19 cellular contexts compared by ENCODE assay signal in genomic region chr11:6574816-6575715, GRCh38. TPM values are rescaled to one million over a fixed set of nuclear protein-coding genes. Genes with fewer than 3 reads are reported as not detected.
DNase-seq lines count a peak whose midpoint lies in the region; ATAC-seq and TF ChIP-seq lines count a peak whose summit lies in the region.
"Had no signal": no experiment of that assay in that cellular context is flagged by ENCODE, and none has a peak within 500 bp of the region (broad histone marks: within the 10 kb centered on the region; RNA-seq: fewer than 3 reads in every experiment).

No MANE protein-coding gene starts in this region.

- H3K9me3 Mint-ChIP-seq in nephron, result no peaks in the 10 kb centered on the region
- H3K9me3 Mint-ChIP-seq: CD4-positive, alpha-beta T cell; IgD-negative memory B cell had no signal

- TF ChIP-seq CTCF in SK-N-SH (IDR thresholded peaks at IDR 0.05) (no peak), dorsolateral prefrontal cortex (IDR thresholded peaks at IDR 0.05 in 54 of 56, conservative IDR thresholded peaks at IDR 0.05 in 2 of 56; ENCODE audit: low read depth in 1 of 56, partially characterized antibody in 56 of 56) (no peak), nephron (IDR thresholded peaks at IDR 0.05; ENCODE audit: unreplicated experiment in 3 of 3) (no peak), GM13977 (IDR thresholded peaks at IDR 0.05; ENCODE audit: extremely low read depth, insufficient read depth, missing control alignments) (no peak)

- H3K79me2 ChIP-seq in SK-N-SH (ENCODE audit: insufficient read depth), result no peaks in the 10 kb centered on the region

- 91% methylated on average over 6 of the region's 6 CpGs for WGBS in SK-N-SH (ENCODE audit: low lambda C conversion rate)

- in situ Hi-C loops in GM13977 (cut with MboI; ENCODE audit: low pct_unique_long_range_greater_than_20kb, low sequenced_read_pairs, unreplicated experiment), result no loop called here

- peaks cover 31% of the 10 kb centered on the region for H3K4me1 Mint-ChIP-seq in nephron

- peaks cover 17 to 27% of the 10 kb centered on the region in 2 experiments for H3K4me1 ChIP-seq in SK-N-SH (ENCODE audit: control insufficient read depth in 1 of 2, insufficient read depth in 2 of 2, low read depth in 1 of 2, low read length in 1 of 2)
- H3K4me1 ChIP-seq: HAP-1 had no signal

- H3K27ac ChIP-seq in SK-N-SH (ENCODE audit: low read depth in 2 of 2, low read length in 1 of 2), result peak overlapping the region; percentile 90 to 93; a peak in 2 of 4 replicates
- peak overlapping the region in 51 of 59 donors; percentile 3 to 90 (median 70) for H3K27ac ChIP-seq in dorsolateral prefrontal cortex

- H3K4me3 Mint-ChIP-seq in nephron, result no peak overlapping the region
- H3K4me3 Mint-ChIP-seq: CD4-positive, alpha-beta T cell; IgD-negative memory B cell had no signal

- H3K27me3 ChIP-seq in SK-N-SH (ENCODE audit: insufficient read depth), result no peaks in the 10 kb centered on the region
- no peaks in the 10 kb centered on the region for H3K27me3 ChIP-seq in dorsolateral prefrontal cortex
- H3K27me3 ChIP-seq: BE2C had no signal

- peaks cover 28% of the 10 kb centered on the region for H3F3A ChIP-seq in SK-N-SH (replicated peaks; ENCODE audit: insufficient read depth)

- CTCF ChIA-PET in SK-N-SH (lab: Yijun Ruan, JAX), result interaction anchor here (0.6 to 1.7 kb wide), 4 partner anchors 12 to 196 kb away, joined by 3 to 4 read pairs (median 3); no protein-coding TSS in a partner anchor

- no peaks in the 10 kb centered on the region for H3K36me3 ChIP-seq in SK-N-SH (replicated peaks in 1 of 2; ENCODE audit: control insufficient read depth in 1 of 2, insufficient read depth in 2 of 2, low read length in 1 of 2)
- H3K36me3 ChIP-seq: BE2C had no signal

- no peak overlapping the region for H3K9ac ChIP-seq in SK-N-SH

- no peak overlapping the region for H3K4me3 ChIP-seq in SK-N-SH (ENCODE audit: low read depth in 2 of 2, low read length in 1 of 2)
- H3K4me3 ChIP-seq in dorsolateral prefrontal cortex, result no peak overlapping the region
- H3K4me3 ChIP-seq: HAP-1 had no signal

- TF ChIP-seq RAD21 in SK-N-SH (IDR thresholded peaks at IDR 0.05; ENCODE audit: low read length), result no peak

- no peak for DNase-seq in SK-N-SH
- no peak for DNase-seq in dorsolateral prefrontal cortex
- DNase-seq in activated CD4-positive, CD25-positive, alpha-beta regulatory T cell treated with anti-CD3 and anti-CD28 coated beads, Interleukin-2, amount 50 U/mL, for 72 hours, result no peak
- no peak for DNase-seq in NCI-H187 treated with DMSO at 0.1 percent for 48 hours (lab: John Stamatoyannopoulos, UW)
- DNase-seq in GM13977 (ENCODE audit: low spot score), result no peak
- DNase-seq: 8988T; BE2C; CD4-positive, alpha-beta T cell; DMS79; NCI-H1105 treated with DMSO at 0.1 percent for 48 hours; NCI-H1694 treated with DMSO at 0.1 percent for 48 hours; NCI-H526 treated with DMSO at 0.1 percent for 48 hours; NK-92 treated with Interleukin-12 subunit alpha and Interleukin-12 subunit beta, amount 100 ng/mL, for 24 hours; SHP77 treated with DMSO at 0.1 percent for 48 hours had no signal

- H3K9me3 ChIP-seq in SK-N-SH, result no peaks in the 10 kb centered on the region
- H3K9me3 ChIP-seq: BE2C, HAP-1 had no signal

- no peak for TF ChIP-seq EP300 in SK-N-SH (IDR thresholded peaks at IDR 0.05; ENCODE audit: borderline replicate concordance in 1 of 2, low read depth in 1 of 2, low read length in 1 of 2)

- no peaks in the 10 kb centered on the region; the same call in 1 of the 2 replicates for H4K20me1 ChIP-seq in SK-N-SH (ENCODE audit: insufficient read depth)

- H3K36me3 Mint-ChIP-seq in nephron (ENCODE audit: low read depth), result peaks cover 25% of the 10 kb centered on the region

- peak overlapping the region; percentile 29 to 88 (median 87) for H3K27ac Mint-ChIP-seq in nephron
- H3K27ac Mint-ChIP-seq: CD4-positive, alpha-beta T cell had no signal

- intact Hi-C loops in dorsolateral prefrontal cortex (cut with DNase I), result loop anchor here in 1 of 2 donors (5.0 kb wide), 1 partner anchor 33 kb away; no protein-coding TSS in a partner anchor

- no peak overlapping the region for H2AFZ ChIP-seq in SK-N-SH (ENCODE audit: low read depth)

- POLR2A ChIA-PET in SK-N-SH (lab: Yijun Ruan, JAX), result no interaction called here

- ATAC-seq in SK-N-SH treated with all-trans-retinoic acid at 6 μM for 48 hours, result no peak
- no peak for ATAC-seq in HG02970 (IDR thresholded peaks at IDR 0.05; ENCODE audit: low FRiP score, unreplicated experiment)

- no peaks in the 10 kb centered on the region for H3K9me2 ChIP-seq in SK-N-SH

- H3K27me3 Mint-ChIP-seq in nephron (ENCODE audit: low read depth), result no peaks in the 10 kb centered on the region
- H3K27me3 Mint-ChIP-seq: CD4-positive, alpha-beta T cell; IgD-negative memory B cell had no signal

- no peak overlapping the region for H3K4me2 ChIP-seq in SK-N-SH

TF ChIP-seq in SK-N-SH, 30 proteins besides CTCF, POLR2A, EP300 and RAD21:
- TF ChIP-seq SIN3A (IDR thresholded peaks at IDR 0.05; ENCODE audit: borderline replicate concordance, low read depth, low read length) (no peak), ELF1 (IDR thresholded peaks at IDR 0.05) (no peak), SMC3 (IDR thresholded peaks at IDR 0.05; ENCODE audit: low read depth, low read length) (no peak), NFIC (IDR thresholded peaks at IDR 0.05; ENCODE audit: borderline replicate concordance) (no peak), TAF1 (IDR thresholded peaks at IDR 0.05; ENCODE audit: borderline replicate concordance, low read depth, low read length) (no peak), USF1 (IDR thresholded peaks at IDR 0.05; ENCODE audit: borderline replicate concordance, low read depth) (no peak), GABPA (IDR thresholded peaks at IDR 0.05; ENCODE audit: low read depth) (no peak), TEAD4 (IDR thresholded peaks at IDR 0.05; ENCODE audit: borderline replicate concordance, insufficient read depth) (no peak), TCF12 (IDR thresholded peaks at IDR 0.05) (no peak), JUND (IDR thresholded peaks at IDR 0.05) (no peak), RFX5 (IDR thresholded peaks at IDR 0.05; ENCODE audit: low read length) (no peak)

TF ChIP-seq in SK-N-SH treated with all-trans-retinoic acid at 6 μM for 48 hours, 23 proteins besides CTCF, POLR2A, EP300 and RAD21 (continues in another document):
- no peak for TF ChIP-seq PATZ1 (CRISPR knock-in tag; IDR thresholded peaks at IDR 0.05; ENCODE audit: borderline replicate concordance)
- TF ChIP-seq BACH2 (CRISPR knock-in tag; IDR thresholded peaks at IDR 0.05; ENCODE audit: borderline replicate concordance), result no peak
- no peak for TF ChIP-seq ARNTL (CRISPR knock-in tag; IDR thresholded peaks at IDR 0.05; ENCODE audit: borderline replicate concordance, low read depth)
- TF ChIP-seq CSRNP3 (CRISPR knock-in tag; IDR thresholded peaks at IDR 0.05), result no peak
- TF ChIP-seq ZNF565 (CRISPR knock-in tag; conservative IDR thresholded peaks at IDR 0.05; ENCODE audit: low read depth), result no peak

RNA-seq across cellular contexts. Expression of gene RRP8, which starts 28.4 kb away (rescaled TPM):
- 7.8 and 8.6 TPM in 2 replicates for polyA plus RNA-seq in SK-N-SH (2012; rRNA removed)
- polyA plus RNA-seq in SK-N-SH (2012; cell fraction: cytosol; rRNA removed), result 8.1 and 9.8 TPM in 2 replicates
- 16.9 and 18.8 TPM in 2 replicates for polyA plus RNA-seq in SK-N-SH (2012; cell fraction: nucleus; rRNA removed)
- 10 to 100 TPM; 17.7 to 34.3 (median 24.3) TPM for total RNA-seq in dorsolateral prefrontal cortex

RNA-seq across cellular contexts. Expression of gene ILK, which starts 28.5 kb away (rescaled TPM):
- 241 and 268 TPM in 2 replicates for polyA plus RNA-seq in SK-N-SH (2012; rRNA removed)
- 142 and 187 TPM in 2 replicates for polyA plus RNA-seq in SK-N-SH (2012; cell fraction: cytosol; rRNA removed)
- 370 and 429 TPM in 2 replicates for polyA plus RNA-seq in SK-N-SH (2012; cell fraction: nucleus; rRNA removed)
- total RNA-seq in dorsolateral prefrontal cortex, result 100 to 1,000 TPM in 20 of 120 experiments, 10 to 100 TPM in 100; 60.0 to 125 (median 89.3) TPM

RNA-seq across cellular contexts. Expression of gene TAF10, which starts 37.0 kb away (rescaled TPM):
- 163 and 213 TPM in 2 replicates for polyA plus RNA-seq in SK-N-SH (2012; rRNA removed)
- polyA plus RNA-seq in SK-N-SH (2012; cell fraction: cytosol; rRNA removed), result 157 and 188 TPM in 2 replicates
- 180 and 245 TPM in 2 replicates for polyA plus RNA-seq in SK-N-SH (2012; cell fraction: nucleus; rRNA removed)
- total RNA-seq in dorsolateral prefrontal cortex, result 100 to 1,000 TPM in 3 of 120 experiments, 10 to 100 TPM in 117; 45.6 to 116 (median 75.0) TPM

RNA-seq across cellular contexts. Expression of gene TPP1, which starts 44.2 kb away (rescaled TPM):
- polyA plus RNA-seq in SK-N-SH (2012; rRNA removed), result 94.0 and 105 TPM in 2 replicates
- polyA plus RNA-seq in SK-N-SH (2012; cell fraction: cytosol; rRNA removed), result 81.8 and 90.2 TPM in 2 replicates
- polyA plus RNA-seq in SK-N-SH (2012; cell fraction: nucleus; rRNA removed), result 115 and 129 TPM in 2 replicates
- 100 to 1,000 TPM in 118 of 120 experiments, 10 to 100 TPM in 2; 89.6 to 219 (median 142) TPM for total RNA-seq in dorsolateral prefrontal cortex
